In the genomic region with DNA sequence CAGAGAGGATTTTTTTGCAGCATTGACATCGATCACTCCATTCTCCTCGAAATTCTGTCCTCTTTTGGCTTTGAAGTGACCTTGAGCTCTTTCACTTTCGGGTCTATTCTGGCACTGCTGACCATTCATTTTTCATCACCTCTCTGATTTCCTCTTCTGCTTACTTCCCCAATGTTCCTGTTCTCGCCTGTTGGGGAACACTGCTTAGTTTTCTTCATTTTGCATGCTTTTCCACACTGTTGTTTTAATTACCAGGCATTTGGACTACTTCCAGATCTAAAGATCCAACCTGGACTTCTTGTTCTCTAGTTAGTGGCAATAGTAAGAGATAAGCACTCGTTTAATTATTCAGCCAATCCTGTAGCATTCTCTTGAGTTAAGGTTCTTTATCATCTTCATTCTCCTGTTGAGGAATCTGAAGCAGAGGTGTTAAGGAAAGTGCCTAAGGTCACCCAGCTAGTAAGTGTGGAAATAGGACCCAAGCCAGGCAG, we compare ENCODE assay signal across 10 cellular contexts. TPM values are rescaled to one million over a fixed set of nuclear protein-coding genes. Genes with fewer than 3 reads are reported as not detected.
DNase-seq lines count a peak whose midpoint lies in the region; ATAC-seq and TF ChIP-seq lines count a peak whose summit lies in the region.
"Had no signal": no experiment of that assay in that cellular context is flagged by ENCODE, and none has a peak within 500 bp of the region (broad histone marks: within the 10 kb centered on the region; RNA-seq: fewer than 3 reads in every experiment).

No MANE protein-coding gene starts in this region.

- peak overlapping the region; percentile 14 for H3K4me3 Mint-ChIP-seq in endodermal cell
- no peak overlapping the region for H3K4me3 Mint-ChIP-seq in osteocyte (ENCODE audit: unreplicated experiment)

- peaks cover 4% of the 10 kb centered on the region for H3K9me3 ChIP-seq in endodermal cell (ENCODE audit: control insufficient read depth, low read length)
- no peaks in the 10 kb centered on the region for H3K9me3 ChIP-seq in Peyer's patch

- H3K36me3 ChIP-seq in endodermal cell (ENCODE audit: control insufficient read depth, insufficient read depth, low read length) (peaks cover 5% of the 10 kb centered on the region), Peyer's patch (no peaks in the 10 kb centered on the region)

- H3K27me3 Mint-ChIP-seq in endodermal cell (ENCODE audit: insufficient read depth) = no peaks in the 10 kb centered on the region
- H3K27me3 Mint-ChIP-seq in osteocyte (ENCODE audit: unreplicated experiment) = no peaks in the 10 kb centered on the region

- in situ Hi-C loops in KBM-7 (cut with MboI; ENCODE audit: low pct_unique_long_range_greater_than_20kb, low sequenced_read_pairs) = no loop called here

- no peak for TF ChIP-seq POLR2A in Peyer's patch (IDR thresholded peaks at IDR 0.05)

- TF ChIP-seq CTCF in endodermal cell (conservative IDR thresholded peaks at IDR 0.05) (no peak), osteocyte (IDR thresholded peaks at IDR 0.05) (no peak), Peyer's patch (IDR thresholded peaks at IDR 0.05) (no peak)

- H3K27ac ChIP-seq in endodermal cell (ENCODE audit: low read depth, low read length) = peak overlapping the region; percentile 82
- H3K27ac ChIP-seq in Peyer's patch = peak overlapping the region in 1 of 4 donors; percentile 34

- H3K4me1 ChIP-seq in endodermal cell (ENCODE audit: control insufficient read depth, insufficient read depth, low read length) (peaks cover 28% of the 10 kb centered on the region), Peyer's patch (peaks cover 0 to 10% (median 0%) of the 10 kb centered on the region in 4 donors)

- H3K4me3 ChIP-seq in endodermal cell (ENCODE audit: low read length) (peak overlapping the region; percentile 45), Peyer's patch (no peak overlapping the region)

- H3K27ac Mint-ChIP-seq in endodermal cell (peak overlapping the region; percentile 96), osteocyte (ENCODE audit: unreplicated experiment) (peak overlapping the region; percentile 78)

- H3K27me3 ChIP-seq in endodermal cell (ENCODE audit: control insufficient read depth, insufficient read depth, low read length, poor library complexity, severe bottlenecking) = no peaks in the 10 kb centered on the region
- H3K27me3 ChIP-seq in Peyer's patch = no peaks in the 10 kb centered on the region

- peak overlapping the region; percentile 49 for H3K9ac ChIP-seq in endodermal cell (ENCODE audit: extremely low read depth, low read length, poor library complexity, severe bottlenecking)

- H3K36me3 Mint-ChIP-seq in endodermal cell (ENCODE audit: low read depth) (peaks cover 7% of the 10 kb centered on the region), osteocyte (ENCODE audit: unreplicated experiment) (peaks cover 18% of the 10 kb centered on the region)

- DNase-seq in NOMO-1 treated with dmso at 0.1 percent for 144 hours (lab: John Stamatoyannopoulos, UW; ENCODE audit: unreplicated experiment) (peak; percentile 25), endodermal cell (no peak), osteocyte (ENCODE audit: extremely low spot score, unreplicated experiment) (no peak), Peyer's patch (no peak), NCI-H1417 treated with DMSO at 0.1 percent for 48 hours (lab: John Stamatoyannopoulos, UW) (no peak), RKO (ENCODE audit: low spot score) (no peak), KBM-7 (no peak)
- DNase-seq: KG1, right cardiac atrium had no signal

- peaks cover 63% of the 10 kb centered on the region for H3K4me1 Mint-ChIP-seq in endodermal cell
- H3K4me1 Mint-ChIP-seq in osteocyte (ENCODE audit: unreplicated experiment) = peaks cover 64% of the 10 kb centered on the region

- H3K9me3 Mint-ChIP-seq in endodermal cell = peaks cover 4% of the 10 kb centered on the region
- H3K9me3 Mint-ChIP-seq in osteocyte (ENCODE audit: unreplicated experiment) = peaks cover 4% of the 10 kb centered on the region

- WGBS in endodermal cell (ENCODE audit: insufficient coverage in 1 of 2, insufficient read length in 1 of 2), 2 experiments = 79 to 92% methylated on average over 4 to 5 of the region's 5 CpGs

- ATAC-seq in GM18867 (IDR thresholded peaks at IDR 0.05; ENCODE audit: unreplicated experiment) = peak; percentile 51

RNA-seq across cellular contexts. Expression of gene MAN2A1, which starts 53.4 kb away (rescaled TPM):
- total RNA-seq in endodermal cell = 10 to 100 TPM; 60.7 to 62.1 TPM
- polyA plus RNA-seq in endodermal cell (2013, experiment 1 of 2) = 38.4 TPM
- 39.0 TPM for polyA plus RNA-seq in endodermal cell (2013, experiment 2 of 2)
- 134 and 139 TPM in 2 replicates for total RNA-seq in osteocyte
- total RNA-seq in Peyer's patch = 100 to 1,000 TPM in 2 of 4 donors, 10 to 100 TPM in 2; 52.8 to 112 (median 95.3) TPM
